ENCODE assay signal across 18 cellular contexts in genomic region chr7:105992888-105993287, GRCh38. TPM values are rescaled to one million over a fixed set of nuclear protein-coding genes. Genes with fewer than 3 reads are reported as not detected.
A peak's percentile ranks its signal among the peaks of the same experiment; 100 is the strongest.
DNase-seq lines count a peak whose midpoint lies in the region; ATAC-seq and TF ChIP-seq lines count a peak whose summit lies in the region.
"Had no signal": no experiment of that assay in that cellular context is flagged by ENCODE, and none has a peak within 500 bp of the region (broad histone marks: within the 10 kb centered on the region; RNA-seq: fewer than 3 reads in every experiment).

No MANE protein-coding gene starts in this region.

- H4K20me1 ChIP-seq in DOHH2 (ENCODE audit: control insufficient read depth, insufficient read depth, low read depth, low read length) (no peaks in the 10 kb centered on the region), OCI-LY7 (ENCODE audit: insufficient read depth, low read length) (no peaks in the 10 kb centered on the region)

- CTCF ChIA-PET in activated naive CD4-positive, alpha-beta T cell treated with anti-CD3 and anti-CD28 coated beads for 36 hours (lab: Charles Lee) = no interaction called here
- CTCF ChIA-PET in OCI-LY7 (lab: Charles Lee; ENCODE audit: unreplicated experiment) = interaction anchor here (1.4 kb wide), 1 partner anchor 12 kb away, joined by 4 read pairs; no protein-coding TSS in a partner anchor

- H3K27me3 Mint-ChIP-seq in activated naive CD4-positive, alpha-beta T cell treated with anti-CD3 and anti-CD28 coated beads for 36 hours (ENCODE audit: low read depth) = no peaks in the 10 kb centered on the region

- H3K27ac ChIP-seq in DOHH2 (ENCODE audit: low read depth, low read length) (peak overlapping the region; percentile 54), OCI-LY7 (ENCODE audit: low read depth, low read length, poor library complexity, severe bottlenecking) (no peak overlapping the region)
- H3K27ac ChIP-seq: A549 had no signal

- H3K4me3 Mint-ChIP-seq in activated naive CD4-positive, alpha-beta T cell treated with anti-CD3 and anti-CD28 coated beads for 36 hours = no peak overlapping the region
- H3K4me3 Mint-ChIP-seq: GM23338 had no signal

- no peak overlapping the region for H2AFZ ChIP-seq in OCI-LY7 (ENCODE audit: low read length)

- H3K4me2 ChIP-seq in DOHH2 (ENCODE audit: low read length) (peak overlapping the region; percentile 60), OCI-LY7 (ENCODE audit: low read length) (no peak overlapping the region)
- H3K4me2 ChIP-seq: A549, GM23338 had no signal

- H3K79me2 ChIP-seq in DOHH2 (ENCODE audit: control insufficient read depth, low read length) (no peaks in the 10 kb centered on the region), OCI-LY7 (ENCODE audit: insufficient read depth, low read depth, low read length) (no peaks in the 10 kb centered on the region)

- H3K4me1 Mint-ChIP-seq in activated naive CD4-positive, alpha-beta T cell treated with anti-CD3 and anti-CD28 coated beads for 36 hours (ENCODE audit: low read depth) = peaks cover 9% of the 10 kb centered on the region

- ATAC-seq in GM18873 (IDR thresholded peaks at IDR 0.05; ENCODE audit: low FRiP score, unreplicated experiment) (no peak), GM18505 (IDR thresholded peaks at IDR 0.05; ENCODE audit: unreplicated experiment) (no peak)
- ATAC-seq: A549, GM23338 had no signal

- H3K9me2 ChIP-seq in DOHH2 (replicated peaks; ENCODE audit: control insufficient read depth, low read length) (no peaks in the 10 kb centered on the region), OCI-LY7 (ENCODE audit: insufficient read depth, low read length) (no peaks in the 10 kb centered on the region)

- TF ChIP-seq CTCF in DOHH2 (IDR thresholded peaks at IDR 0.05; ENCODE audit: low read depth, low read length, poor library complexity, severe bottlenecking) = no peak
- TF ChIP-seq CTCF in OCI-LY7 (conservative IDR thresholded peaks at IDR 0.05; ENCODE audit: low read length) = no peak

- TF ChIP-seq POLR2A in GM18505 (IDR thresholded peaks at IDR 0.05; ENCODE audit: borderline replicate concordance, extremely low read depth, insufficient read depth, insufficient read length) = no peak

- H3K27ac Mint-ChIP-seq in activated naive CD4-positive, alpha-beta T cell treated with anti-CD3 and anti-CD28 coated beads for 36 hours = no peak overlapping the region
- H3K27ac Mint-ChIP-seq: IgD-negative memory B cell had no signal

- H3K36me3 Mint-ChIP-seq in activated naive CD4-positive, alpha-beta T cell treated with anti-CD3 and anti-CD28 coated beads for 36 hours (ENCODE audit: low read depth) = no peaks in the 10 kb centered on the region
- H3K36me3 Mint-ChIP-seq: IgD-negative memory B cell had no signal

- H3K9me3 Mint-ChIP-seq in activated naive CD4-positive, alpha-beta T cell treated with anti-CD3 and anti-CD28 coated beads for 36 hours = no peaks in the 10 kb centered on the region
- H3K9me3 Mint-ChIP-seq: GM23338, IgD-negative memory B cell had no signal

- peak; percentile 10 for DNase-seq in activated naive CD4-positive, alpha-beta T cell treated with anti-CD3 and anti-CD28 coated beads for 36 hours
- no peak for DNase-seq in activated naive CD4-positive, alpha-beta T cell (lab: John Stamatoyannopoulos, UW)
- DNase-seq in OCI-LY7 (ENCODE audit: low spot score) (peak; percentile 25), GDM1 (lab: John Stamatoyannopoulos, UW) (no peak)
- DNase-seq: DMS79, Kasumi-1, MM.1S, NCI-H1105, NCI-H226, NCI-H524 treated with DMSO at 0.1 percent for 48 hours, OCI-M1, Right ventricle myocardium superior had no signal

- BruUV-seq in OCI-LY7 (replicated peaks; lab: Mats Ljungman, UMichigan) = no TSS peak

- H3K9me3 ChIP-seq in DOHH2 (ENCODE audit: control insufficient read depth, insufficient read depth, low read length) (no peaks in the 10 kb centered on the region), OCI-LY7 (ENCODE audit: low read length) (no peaks in the 10 kb centered on the region)
- H3K9me3 ChIP-seq: A549 had no signal

- peak overlapping the region; percentile 31 for H3K4me3 ChIP-seq in DOHH2 (ENCODE audit: low read length)
- H3K4me3 ChIP-seq in OCI-LY7 (ENCODE audit: low read depth, low read length, poor library complexity, severe bottlenecking) = no peak overlapping the region
- H3K4me3 ChIP-seq: A549, GM23338 had no signal

- H3K36me3 ChIP-seq in DOHH2 (ENCODE audit: control insufficient read depth, low read length) (no peaks in the 10 kb centered on the region), OCI-LY7 (ENCODE audit: insufficient read depth, low read length) (no peaks in the 10 kb centered on the region)

- no peaks in the 10 kb centered on the region for H3K27me3 ChIP-seq in DOHH2 (ENCODE audit: control insufficient read depth, low read length)

- no peaks in the 10 kb centered on the region for H3F3A ChIP-seq in DOHH2 (ENCODE audit: control insufficient read depth, insufficient read depth)

- POLR2A ChIA-PET in OCI-LY7 (lab: Charles Lee) = interaction anchor here (0.7 to 1.0 kb wide), 2 partner anchors 26 to 278 kb away, joined by 3 read pairs; no protein-coding TSS in a partner anchor

- H3K4me1 ChIP-seq in DOHH2 (ENCODE audit: control insufficient read depth, low read length) (peaks cover 24% of the 10 kb centered on the region), OCI-LY7 (ENCODE audit: insufficient read depth, low read length, poor library complexity, severe bottlenecking) (no peaks in the 10 kb centered on the region)
- H3K4me1 ChIP-seq: A549 had no signal

- intact Hi-C loops in activated naive CD4-positive, alpha-beta T cell treated with anti-CD3 and anti-CD28 coated beads for 36 hours (cut with micrococcal nuclease) = no loop called here
- intact Hi-C loops in OCI-LY7 (cut with micrococcal nuclease; ENCODE audit: unreplicated experiment) = no loop called here

RNA-seq across cellular contexts. Expression of gene CDHR3, which starts 29.8 kb away (rescaled TPM):
- total RNA-seq in activated naive CD4-positive, alpha-beta T cell treated with anti-CD3 and anti-CD28 coated beads for 36 hours = under 1 TPM; 0.52 to 0.93 TPM
- 1.2 and 2.8 TPM in 2 replicates for total RNA-seq in OCI-LY7 (2014; rRNA removed; shearing (Covaris generic))
- 0.30 and 0.42 TPM in 2 replicates for total RNA-seq in OCI-LY7 (2022)

Comparison
In these comparisons a context has a peak if more than half of its experiments do, and no peak if none do; other contexts are left out.
1. DNase-seq: peak in activated naive CD4-positive, alpha-beta T cell treated with anti-CD3 and anti-CD28 coated beads for 36 hours (single experiment) and OCI-LY7 (single experiment); none in activated naive CD4-positive, alpha-beta T cell (0 of 4) and GDM1 (single experiment).